ENCODE assay signal across 1 cellular context in the genomic region with DNA sequence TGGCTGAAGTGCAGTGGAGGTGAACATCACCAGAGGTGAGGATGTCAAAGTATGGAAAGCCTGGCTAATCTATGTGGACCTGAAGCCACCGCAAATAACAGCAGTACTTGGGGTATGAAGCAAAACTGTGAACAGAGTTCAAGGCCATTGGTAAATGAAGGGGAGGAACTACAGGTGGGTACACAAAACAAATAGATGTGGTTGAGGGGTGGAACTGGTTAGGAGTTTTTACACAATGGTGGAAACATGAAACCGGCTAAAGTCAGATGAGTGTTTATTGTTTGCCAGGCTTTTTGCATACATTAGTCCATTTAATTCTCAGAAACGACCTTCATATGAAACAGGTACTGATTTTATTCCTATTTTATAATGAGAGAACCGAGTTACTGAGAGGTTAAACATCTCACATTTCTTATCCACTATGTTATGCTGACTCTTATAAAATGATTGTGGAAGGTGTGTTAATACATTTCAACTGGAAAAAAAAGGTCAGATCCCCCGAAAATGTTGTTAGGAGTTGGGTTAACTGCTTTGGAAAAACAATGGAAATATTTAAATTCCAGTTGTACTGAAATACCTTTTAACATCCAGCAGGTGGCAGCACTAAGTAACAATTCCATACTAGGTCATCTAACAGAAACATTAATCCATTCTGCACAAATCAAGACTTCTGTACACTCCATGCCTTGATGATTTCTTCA.
TF ChIP-seq lines count a peak whose summit lies in the region.

No MANE protein-coding gene starts in this region.

TF ChIP-seq in GM12878, 131 proteins besides CTCF, POLR2A, EP300 and RAD21:
- peak; percentile 18; the same call in 1 of the 2 replicates for TF ChIP-seq SMC3 (IDR thresholded peaks at IDR 0.05; ENCODE audit: borderline replicate concordance, low read length)
- no peak for TF ChIP-seq HDAC2 (IDR thresholded peaks at IDR 0.05)
- TF ChIP-seq TBL1XR1 (IDR thresholded peaks at IDR 0.05; ENCODE audit: low read depth, low read length), result no peak
